Comparison of ENCODE assay signal across 8 cellular contexts in genomic region chr6:24667378-24667803, GRCh38. TPM values are rescaled to one million over a fixed set of nuclear protein-coding genes. Genes with fewer than 3 reads are reported as not detected.
A peak's percentile ranks its signal among the peaks of the same experiment; 100 is the strongest.
DNase-seq lines count a peak whose midpoint lies in the region; ATAC-seq and TF ChIP-seq lines count a peak whose summit lies in the region.

No MANE protein-coding gene starts in this region.

- H3K27me3 Mint-ChIP-seq in activated CD4-positive, alpha-beta memory T cell treated with anti-CD3 and anti-CD28 coated beads for 36 hours, result no peaks in the 10 kb centered on the region

- peak overlapping the region; percentile 95 for H3K4me3 Mint-ChIP-seq in activated CD4-positive, alpha-beta memory T cell treated with anti-CD3 and anti-CD28 coated beads for 36 hours

- 3 to 4% methylated on average over 9 of the region's 9 CpGs for WGBS in heart right ventricle, 2 donors

- no peaks in the 10 kb centered on the region for H3K27me3 ChIP-seq in heart right ventricle

- H3K4me1 ChIP-seq in heart right ventricle, result peaks cover 3 to 43% (median 28%) of the 10 kb centered on the region in 9 donors

- H3K27ac Mint-ChIP-seq in activated CD4-positive, alpha-beta memory T cell treated with anti-CD3 and anti-CD28 coated beads for 36 hours, result peak overlapping the region; percentile 93

- H3K36me3 Mint-ChIP-seq in activated CD4-positive, alpha-beta memory T cell treated with anti-CD3 and anti-CD28 coated beads for 36 hours, result peaks cover 54% of the 10 kb centered on the region

- TF ChIP-seq CTCF in heart right ventricle (IDR thresholded peaks at IDR 0.05), result no peak
- TF ChIP-seq CTCF in retinal pigment epithelial cell (conservative IDR thresholded peaks at IDR 0.05; ENCODE audit: low read depth, low read length), result no peak

- peak overlapping the region; percentile 63 to 96 (median 92) for H3K27ac ChIP-seq in heart right ventricle

- peak overlapping the region; percentile 59 to 99 (median 89) for H3K4me3 ChIP-seq in heart right ventricle
- H3K4me3 ChIP-seq in retinal pigment epithelial cell (ENCODE audit: low read length), result peak overlapping the region; percentile 99

- H3K9me3 ChIP-seq in heart right ventricle, result peaks cover 0 to 22% (median 0%) of the 10 kb centered on the region in 11 donors

- peaks cover 49% of the 10 kb centered on the region for H3K4me1 Mint-ChIP-seq in activated CD4-positive, alpha-beta memory T cell treated with anti-CD3 and anti-CD28 coated beads for 36 hours (ENCODE audit: low read depth)

- DNase-seq in DMS 273 (lab: John Stamatoyannopoulos, UW; ENCODE audit: unreplicated experiment) (peak; percentile 45), DMS 273 treated with DMSO at 0.1 percent for 48 hours (lab: John Stamatoyannopoulos, UW) (no peak), heart right ventricle (peak in 1 of 2 donors; percentile 10), retinal pigment epithelial cell (ENCODE audit: low read depth) (no peak), NCI-H1417 treated with DMSO at 0.1 percent for 48 hours (lab: John Stamatoyannopoulos, UW) (no peak)
- DNase-seq in activated CD4-positive, alpha-beta memory T cell treated with anti-CD3 and anti-CD28 coated beads for 36 hours, result no peak
- DNase-seq in stimulated activated CD4-positive, alpha-beta T cell treated with anti-CD3 and anti-CD28 coated beads, Interleukin-15, amount 100 ng/mL, for 24 hours, result no peak

- ATAC-seq in HG03159 (IDR thresholded peaks at IDR 0.05; ENCODE audit: unreplicated experiment) (peak; percentile 0), heart right ventricle (peak in 3 of 8 donors; percentile 2 to 16 (median 15))

- H3K36me3 ChIP-seq in heart right ventricle, result peaks cover 0 to 28% (median 7%) of the 10 kb centered on the region in 9 donors

- CTCF ChIA-PET in activated CD4-positive, alpha-beta memory T cell treated with anti-CD3 and anti-CD28 coated beads for 36 hours (lab: Charles Lee), result interaction anchor here (0.9 to 2.9 kb wide), 7 partner anchors 13 to 98 kb away, joined by 3 to 17 read pairs (median 4); no protein-coding TSS in a partner anchor

- peaks cover 17% of the 10 kb centered on the region for H3K9me3 Mint-ChIP-seq in activated CD4-positive, alpha-beta memory T cell treated with anti-CD3 and anti-CD28 coated beads for 36 hours

- intact Hi-C loops in activated CD4-positive, alpha-beta memory T cell treated with anti-CD3 and anti-CD28 coated beads for 36 hours (cut with micrococcal nuclease), result loop anchor here (2.0 to 10.0 kb wide), 3 partner anchors 33 to 173 kb away; partner anchors contain the start of genes ALDH5A1 and GMNN
- intact Hi-C loops in heart right ventricle (cut with DNase I), result loop anchor here in 2 of 10 donors (2.0 kb wide), 1 partner anchor 53 kb away; no protein-coding TSS in a partner anchor

- POLR2A ChIA-PET in activated CD4-positive, alpha-beta memory T cell treated with anti-CD3 and anti-CD28 coated beads for 36 hours (lab: Charles Lee), result interaction anchor here (0.6 to 1.7 kb wide), 7 partner anchors 12 to 471 kb away, joined by 3 to 8 read pairs (median 3); partner anchors contain the start of gene C6orf62

RNA-seq across cellular contexts. Expression of gene ACOT13, which starts 0.5 kb away (rescaled TPM):
- total RNA-seq in activated CD4-positive, alpha-beta memory T cell treated with anti-CD3 and anti-CD28 coated beads for 36 hours, result 10 to 100 TPM; 33.7 to 35.9 TPM
- 10 to 100 TPM; 47.3 to 83.8 (median 56.1) TPM for total RNA-seq in heart right ventricle
- 100 to 1,000 TPM in 1 of 2 donors, 10 to 100 TPM in 1; 38.2 to 241 TPM for polyA plus RNA-seq in heart right ventricle

RNA-seq across cellular contexts. Expression of gene TDP2, which starts 0.7 kb away (rescaled TPM):
- total RNA-seq in activated CD4-positive, alpha-beta memory T cell treated with anti-CD3 and anti-CD28 coated beads for 36 hours, result 10 to 100 TPM; 47.5 to 48.6 TPM
- 10 to 100 TPM; 20.0 to 30.9 (median 24.3) TPM for total RNA-seq in heart right ventricle
- 10 to 100 TPM; 22.6 to 29.8 TPM for polyA plus RNA-seq in heart right ventricle

RNA-seq across cellular contexts. Expression of gene KIAA0319, which starts 21.4 kb away (rescaled TPM):
- under 1 TPM; 0.14 to 0.19 TPM for total RNA-seq in activated CD4-positive, alpha-beta memory T cell treated with anti-CD3 and anti-CD28 coated beads for 36 hours
- total RNA-seq in heart right ventricle, result under 1 TPM in 5 of 10 donors, not detected in 5; 0.05 to 0.07 (median 0.05) TPM
- polyA plus RNA-seq in heart right ventricle, result not detected

RNA-seq across cellular contexts. Expression of gene C6orf62, which starts 51.6 kb away (rescaled TPM):
- 100 to 1,000 TPM; 130 to 134 TPM for total RNA-seq in activated CD4-positive, alpha-beta memory T cell treated with anti-CD3 and anti-CD28 coated beads for 36 hours
- total RNA-seq in heart right ventricle, result 10 to 100 TPM; 35.3 to 68.3 (median 39.5) TPM
- 10 to 100 TPM; 41.5 to 64.1 TPM for polyA plus RNA-seq in heart right ventricle
